1 cellular context compared by ENCODE assay signal in the genomic region with DNA sequence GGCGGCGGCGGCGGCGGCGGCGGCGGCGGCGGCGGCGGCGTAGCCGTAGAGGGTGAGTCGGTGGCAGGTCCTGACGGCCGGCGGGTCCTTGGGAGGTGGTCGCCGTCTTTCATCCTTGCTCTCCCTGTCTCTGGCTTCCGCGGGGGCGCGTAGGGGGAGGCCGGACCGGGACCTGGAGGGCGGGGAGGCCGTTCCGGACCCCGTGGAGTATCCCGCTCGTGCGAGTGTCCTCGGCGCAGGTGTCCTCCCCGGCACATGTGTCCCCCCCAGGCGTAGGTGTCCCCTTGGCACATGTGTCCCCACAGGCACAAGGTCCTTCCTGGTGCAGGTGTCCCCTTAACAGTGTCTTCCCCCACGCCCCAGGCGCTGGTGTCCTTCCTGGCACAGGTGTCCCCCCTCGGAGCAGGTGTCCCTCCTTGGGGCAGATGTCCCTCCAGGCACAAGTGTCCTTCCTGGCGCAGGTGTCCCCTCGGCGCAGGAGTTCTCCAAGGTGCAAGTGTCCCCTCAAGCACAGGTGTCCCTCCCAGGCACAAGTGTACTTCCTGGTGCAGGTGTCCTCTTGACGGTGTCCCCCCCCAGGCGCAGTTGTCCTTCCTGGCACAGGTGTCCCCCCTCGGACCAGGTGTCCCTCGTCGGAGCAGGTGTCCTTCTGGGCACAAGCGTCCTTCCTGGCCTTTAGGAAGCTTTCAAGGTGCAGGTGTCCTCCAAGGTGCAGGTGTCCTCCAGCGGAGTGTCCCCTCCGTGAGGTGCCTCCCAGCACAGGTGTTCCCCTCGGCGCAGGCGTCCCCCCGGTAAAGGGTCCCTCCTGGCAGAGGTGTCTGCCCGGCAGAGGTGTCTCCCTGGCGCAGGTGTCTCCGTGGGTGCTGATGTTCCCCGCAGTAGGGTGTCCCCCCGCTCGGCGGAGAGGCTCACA.
TF ChIP-seq lines count a peak whose summit lies in the region.

No MANE protein-coding gene starts in this region.

TF ChIP-seq in HepG2, 621 proteins besides CTCF, POLR2A, EP300 and RAD21 (continued from another document and continues in another):
- TF ChIP-seq, protein P1, sequence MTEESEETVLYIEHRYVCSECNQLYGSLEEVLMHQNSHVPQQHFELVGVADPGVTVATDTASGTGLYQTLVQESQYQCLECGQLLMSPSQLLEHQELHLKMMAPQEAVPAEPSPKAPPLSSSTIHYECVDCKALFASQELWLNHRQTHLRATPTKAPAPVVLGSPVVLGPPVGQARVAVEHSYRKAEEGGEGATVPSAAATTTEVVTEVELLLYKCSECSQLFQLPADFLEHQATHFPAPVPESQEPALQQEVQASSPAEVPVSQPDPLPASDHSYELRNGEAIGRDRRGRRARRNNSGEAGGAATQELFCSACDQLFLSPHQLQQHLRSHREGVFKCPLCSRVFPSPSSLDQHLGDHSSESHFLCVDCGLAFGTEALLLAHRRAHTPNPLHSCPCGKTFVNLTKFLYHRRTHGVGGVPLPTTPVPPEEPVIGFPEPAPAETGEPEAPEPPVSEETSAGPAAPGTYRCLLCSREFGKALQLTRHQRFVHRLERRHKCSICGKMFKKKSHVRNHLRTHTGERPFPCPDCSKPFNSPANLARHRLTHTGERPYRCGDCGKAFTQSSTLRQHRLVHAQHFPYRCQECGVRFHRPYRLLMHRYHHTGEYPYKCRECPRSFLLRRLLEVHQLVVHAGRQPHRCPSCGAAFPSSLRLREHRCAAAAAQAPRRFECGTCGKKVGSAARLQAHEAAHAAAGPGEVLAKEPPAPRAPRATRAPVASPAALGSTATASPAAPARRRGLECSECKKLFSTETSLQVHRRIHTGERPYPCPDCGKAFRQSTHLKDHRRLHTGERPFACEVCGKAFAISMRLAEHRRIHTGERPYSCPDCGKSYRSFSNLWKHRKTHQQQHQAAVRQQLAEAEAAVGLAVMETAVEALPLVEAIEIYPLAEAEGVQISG (CRISPR knock-in tag; IDR thresholded peaks at IDR 0.05): peak; percentile 32; the same call in 1 of the 2 replicates
- TF ChIP-seq MED8 (CRISPR knock-in tag; IDR thresholded peaks at IDR 0.05; ENCODE audit: insufficient replicate concordance) (peak; percentile 1), MEIS1 (CRISPR knock-in tag; IDR thresholded peaks at IDR 0.05; ENCODE audit: borderline replicate concordance) (no peak), SPEN (CRISPR knock-in tag; IDR thresholded peaks at IDR 0.05; ENCODE audit: low read depth) (0 out of 2 replicates have a peak, but pooled peaks have one; percentile 33), ZNF260 (CRISPR knock-in tag; IDR thresholded peaks at IDR 0.05; ENCODE audit: borderline replicate concordance, low read depth) (no peak), HDAC1 (CRISPR knock-in tag; IDR thresholded peaks at IDR 0.05) (peak; percentile 56; the same call in 1 of the 2 replicates), ZNF776 (CRISPR knock-in tag; IDR thresholded peaks at IDR 0.05) (0 out of 2 replicates have a peak, but pooled peaks have one; percentile 13), ZSCAN21 (CRISPR knock-in tag; IDR thresholded peaks at IDR 0.05; ENCODE audit: borderline replicate concordance) (peak; percentile 45; the same call in 1 of the 2 replicates), ETV5 (CRISPR knock-in tag; IDR thresholded peaks at IDR 0.05; ENCODE audit: borderline replicate concordance) (no peak), ZNF567 (CRISPR knock-in tag; IDR thresholded peaks at IDR 0.05; ENCODE audit: borderline replicate concordance) (no peak), THAP11 (CRISPR knock-in tag; IDR thresholded peaks at IDR 0.05) (peak; percentile 3; the same call in 1 of the 2 replicates), ZEB1 (IDR thresholded peaks at IDR 0.05; ENCODE audit: insufficient replicate concordance, low read depth) (peak; percentile 57), EEA1 (CRISPR knock-in tag; IDR thresholded peaks at IDR 0.05; ENCODE audit: borderline replicate concordance) (peak; percentile 44; the same call in 1 of the 2 replicates), SRY (CRISPR knock-in tag; IDR thresholded peaks at IDR 0.05) (0 out of 2 replicates have a peak, but pooled peaks have one; percentile 7), ZFY (CRISPR knock-in tag; IDR thresholded peaks at IDR 0.05) (0 out of 2 replicates have a peak, but pooled peaks have one; percentile 30), GTF3A (CRISPR knock-in tag; conservative IDR thresholded peaks at IDR 0.05) (no peak), NR2C2 (CRISPR knock-in tag; IDR thresholded peaks at IDR 0.05; ENCODE audit: borderline replicate concordance) (0 out of 2 replicates have a peak, but pooled peaks have one; percentile 5), ZNF296 (CRISPR knock-in tag; conservative IDR thresholded peaks at IDR 0.05) (0 out of 2 replicates have a peak, but pooled peaks have one; percentile 38), ZNF441 (CRISPR knock-in tag; IDR thresholded peaks at IDR 0.05; ENCODE audit: borderline replicate concordance) (0 out of 2 replicates have a peak, but pooled peaks have one; percentile 9), ZNF383 (CRISPR knock-in tag; IDR thresholded peaks at IDR 0.05; ENCODE audit: borderline replicate concordance) (no peak), JUND (CRISPR knock-in tag; IDR thresholded peaks at IDR 0.05) (no peak), SAFB2 (CRISPR knock-in tag; IDR thresholded peaks at IDR 0.05; ENCODE audit: borderline replicate concordance, low read depth) (0 out of 2 replicates have a peak, but pooled peaks have one; percentile 34), ZNF563 (CRISPR knock-in tag; IDR thresholded peaks at IDR 0.05) (0 out of 2 replicates have a peak, but pooled peaks have one; percentile 34)
- TF ChIP-seq, protein P2, sequence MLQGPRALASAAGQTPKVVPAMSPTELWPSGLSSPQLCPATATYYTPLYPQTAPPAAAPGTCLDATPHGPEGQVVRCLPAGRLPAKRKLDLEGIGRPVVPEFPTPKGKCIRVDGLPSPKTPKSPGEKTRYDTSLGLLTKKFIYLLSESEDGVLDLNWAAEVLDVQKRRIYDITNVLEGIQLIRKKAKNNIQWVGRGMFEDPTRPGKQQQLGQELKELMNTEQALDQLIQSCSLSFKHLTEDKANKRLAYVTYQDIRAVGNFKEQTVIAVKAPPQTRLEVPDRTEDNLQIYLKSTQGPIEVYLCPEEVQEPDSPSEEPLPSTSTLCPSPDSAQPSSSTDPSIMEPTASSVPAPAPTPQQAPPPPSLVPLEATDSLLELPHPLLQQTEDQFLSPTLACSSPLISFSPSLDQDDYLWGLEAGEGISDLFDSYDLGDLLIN (CRISPR knock-in tag; IDR thresholded peaks at IDR 0.05; ENCODE audit: borderline replicate concordance): no peak
- TF ChIP-seq, protein P3, sequence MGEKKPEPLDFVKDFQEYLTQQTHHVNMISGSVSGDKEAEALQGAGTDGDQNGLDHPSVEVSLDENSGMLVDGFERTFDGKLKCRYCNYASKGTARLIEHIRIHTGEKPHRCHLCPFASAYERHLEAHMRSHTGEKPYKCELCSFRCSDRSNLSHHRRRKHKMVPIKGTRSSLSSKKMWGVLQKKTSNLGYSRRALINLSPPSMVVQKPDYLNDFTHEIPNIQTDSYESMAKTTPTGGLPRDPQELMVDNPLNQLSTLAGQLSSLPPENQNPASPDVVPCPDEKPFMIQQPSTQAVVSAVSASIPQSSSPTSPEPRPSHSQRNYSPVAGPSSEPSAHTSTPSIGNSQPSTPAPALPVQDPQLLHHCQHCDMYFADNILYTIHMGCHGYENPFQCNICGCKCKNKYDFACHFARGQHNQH (CRISPR knock-in tag; IDR thresholded peaks at IDR 0.05): no peak
- TF ChIP-seq, protein P4, sequence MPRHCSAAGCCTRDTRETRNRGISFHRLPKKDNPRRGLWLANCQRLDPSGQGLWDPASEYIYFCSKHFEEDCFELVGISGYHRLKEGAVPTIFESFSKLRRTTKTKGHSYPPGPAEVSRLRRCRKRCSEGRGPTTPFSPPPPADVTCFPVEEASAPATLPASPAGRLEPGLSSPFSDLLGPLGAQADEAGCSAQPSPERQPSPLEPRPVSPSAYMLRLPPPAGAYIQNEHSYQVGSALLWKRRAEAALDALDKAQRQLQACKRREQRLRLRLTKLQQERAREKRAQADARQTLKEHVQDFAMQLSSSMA (CRISPR knock-in tag; IDR thresholded peaks at IDR 0.05): peak; percentile 66; the same call in 1 of the 2 replicates
- TF ChIP-seq, protein P5, sequence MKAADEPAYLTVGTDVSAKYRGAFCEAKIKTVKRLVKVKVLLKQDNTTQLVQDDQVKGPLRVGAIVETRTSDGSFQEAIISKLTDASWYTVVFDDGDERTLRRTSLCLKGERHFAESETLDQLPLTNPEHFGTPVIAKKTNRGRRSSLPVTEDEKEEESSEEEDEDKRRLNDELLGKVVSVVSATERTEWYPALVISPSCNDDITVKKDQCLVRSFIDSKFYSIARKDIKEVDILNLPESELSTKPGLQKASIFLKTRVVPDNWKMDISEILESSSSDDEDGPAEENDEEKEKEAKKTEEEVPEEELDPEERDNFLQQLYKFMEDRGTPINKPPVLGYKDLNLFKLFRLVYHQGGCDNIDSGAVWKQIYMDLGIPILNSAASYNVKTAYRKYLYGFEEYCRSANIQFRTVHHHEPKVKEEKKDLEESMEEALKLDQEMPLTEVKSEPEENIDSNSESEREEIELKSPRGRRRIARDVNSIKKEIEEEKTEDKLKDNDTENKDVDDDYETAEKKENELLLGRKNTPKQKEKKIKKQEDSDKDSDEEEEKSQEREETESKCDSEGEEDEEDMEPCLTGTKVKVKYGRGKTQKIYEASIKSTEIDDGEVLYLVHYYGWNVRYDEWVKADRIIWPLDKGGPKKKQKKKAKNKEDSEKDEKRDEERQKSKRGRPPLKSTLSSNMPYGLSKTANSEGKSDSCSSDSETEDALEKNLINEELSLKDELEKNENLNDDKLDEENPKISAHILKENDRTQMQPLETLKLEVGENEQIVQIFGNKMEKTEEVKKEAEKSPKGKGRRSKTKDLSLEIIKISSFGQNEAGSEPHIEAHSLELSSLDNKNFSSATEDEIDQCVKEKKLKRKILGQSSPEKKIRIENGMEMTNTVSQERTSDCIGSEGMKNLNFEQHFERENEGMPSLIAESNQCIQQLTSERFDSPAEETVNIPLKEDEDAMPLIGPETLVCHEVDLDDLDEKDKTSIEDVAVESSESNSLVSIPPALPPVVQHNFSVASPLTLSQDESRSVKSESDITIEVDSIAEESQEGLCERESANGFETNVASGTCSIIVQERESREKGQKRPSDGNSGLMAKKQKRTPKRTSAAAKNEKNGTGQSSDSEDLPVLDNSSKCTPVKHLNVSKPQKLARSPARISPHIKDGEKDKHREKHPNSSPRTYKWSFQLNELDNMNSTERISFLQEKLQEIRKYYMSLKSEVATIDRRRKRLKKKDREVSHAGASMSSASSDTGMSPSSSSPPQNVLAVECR (CRISPR knock-in tag; IDR thresholded peaks at IDR 0.05; ENCODE audit: borderline replicate concordance): peak; percentile 75; the same call in 1 of the 2 replicates
- TF ChIP-seq, protein P6, sequence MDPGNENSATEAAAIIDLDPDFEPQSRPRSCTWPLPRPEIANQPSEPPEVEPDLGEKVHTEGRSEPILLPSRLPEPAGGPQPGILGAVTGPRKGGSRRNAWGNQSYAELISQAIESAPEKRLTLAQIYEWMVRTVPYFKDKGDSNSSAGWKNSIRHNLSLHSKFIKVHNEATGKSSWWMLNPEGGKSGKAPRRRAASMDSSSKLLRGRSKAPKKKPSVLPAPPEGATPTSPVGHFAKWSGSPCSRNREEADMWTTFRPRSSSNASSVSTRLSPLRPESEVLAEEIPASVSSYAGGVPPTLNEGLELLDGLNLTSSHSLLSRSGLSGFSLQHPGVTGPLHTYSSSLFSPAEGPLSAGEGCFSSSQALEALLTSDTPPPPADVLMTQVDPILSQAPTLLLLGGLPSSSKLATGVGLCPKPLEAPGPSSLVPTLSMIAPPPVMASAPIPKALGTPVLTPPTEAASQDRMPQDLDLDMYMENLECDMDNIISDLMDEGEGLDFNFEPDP (CRISPR knock-in tag; conservative IDR thresholded peaks at IDR 0.05): 0 out of 2 replicates have a peak, but pooled peaks have one; percentile 63
- TF ChIP-seq, protein P7, sequence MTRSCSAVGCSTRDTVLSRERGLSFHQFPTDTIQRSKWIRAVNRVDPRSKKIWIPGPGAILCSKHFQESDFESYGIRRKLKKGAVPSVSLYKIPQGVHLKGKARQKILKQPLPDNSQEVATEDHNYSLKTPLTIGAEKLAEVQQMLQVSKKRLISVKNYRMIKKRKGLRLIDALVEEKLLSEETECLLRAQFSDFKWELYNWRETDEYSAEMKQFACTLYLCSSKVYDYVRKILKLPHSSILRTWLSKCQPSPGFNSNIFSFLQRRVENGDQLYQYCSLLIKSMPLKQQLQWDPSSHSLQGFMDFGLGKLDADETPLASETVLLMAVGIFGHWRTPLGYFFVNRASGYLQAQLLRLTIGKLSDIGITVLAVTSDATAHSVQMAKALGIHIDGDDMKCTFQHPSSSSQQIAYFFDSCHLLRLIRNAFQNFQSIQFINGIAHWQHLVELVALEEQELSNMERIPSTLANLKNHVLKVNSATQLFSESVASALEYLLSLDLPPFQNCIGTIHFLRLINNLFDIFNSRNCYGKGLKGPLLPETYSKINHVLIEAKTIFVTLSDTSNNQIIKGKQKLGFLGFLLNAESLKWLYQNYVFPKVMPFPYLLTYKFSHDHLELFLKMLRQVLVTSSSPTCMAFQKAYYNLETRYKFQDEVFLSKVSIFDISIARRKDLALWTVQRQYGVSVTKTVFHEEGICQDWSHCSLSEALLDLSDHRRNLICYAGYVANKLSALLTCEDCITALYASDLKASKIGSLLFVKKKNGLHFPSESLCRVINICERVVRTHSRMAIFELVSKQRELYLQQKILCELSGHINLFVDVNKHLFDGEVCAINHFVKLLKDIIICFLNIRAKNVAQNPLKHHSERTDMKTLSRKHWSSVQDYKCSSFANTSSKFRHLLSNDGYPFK (CRISPR knock-in tag; IDR thresholded peaks at IDR 0.05; ENCODE audit: borderline replicate concordance): no peak
- TF ChIP-seq, protein P8, sequence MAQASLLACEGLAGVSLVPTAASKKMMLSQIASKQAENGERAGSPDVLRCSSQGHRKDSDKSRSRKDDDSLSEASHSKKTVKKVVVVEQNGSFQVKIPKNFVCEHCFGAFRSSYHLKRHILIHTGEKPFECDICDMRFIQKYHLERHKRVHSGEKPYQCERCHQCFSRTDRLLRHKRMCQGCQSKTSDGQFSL (CRISPR knock-in tag; IDR thresholded peaks at IDR 0.05): 0 out of 2 replicates have a peak, but pooled peaks have one; percentile 19
- TF ChIP-seq, protein P9, sequence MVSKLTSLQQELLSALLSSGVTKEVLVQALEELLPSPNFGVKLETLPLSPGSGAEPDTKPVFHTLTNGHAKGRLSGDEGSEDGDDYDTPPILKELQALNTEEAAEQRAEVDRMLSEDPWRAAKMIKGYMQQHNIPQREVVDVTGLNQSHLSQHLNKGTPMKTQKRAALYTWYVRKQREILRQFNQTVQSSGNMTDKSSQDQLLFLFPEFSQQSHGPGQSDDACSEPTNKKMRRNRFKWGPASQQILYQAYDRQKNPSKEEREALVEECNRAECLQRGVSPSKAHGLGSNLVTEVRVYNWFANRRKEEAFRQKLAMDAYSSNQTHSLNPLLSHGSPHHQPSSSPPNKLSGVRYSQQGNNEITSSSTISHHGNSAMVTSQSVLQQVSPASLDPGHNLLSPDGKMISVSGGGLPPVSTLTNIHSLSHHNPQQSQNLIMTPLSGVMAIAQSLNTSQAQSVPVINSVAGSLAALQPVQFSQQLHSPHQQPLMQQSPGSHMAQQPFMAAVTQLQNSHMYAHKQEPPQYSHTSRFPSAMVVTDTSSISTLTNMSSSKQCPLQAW (CRISPR knock-in tag; IDR thresholded peaks at IDR 0.05): peak; percentile 25; the same call in 1 of the 2 replicates
